In genomic region chr6:155147958-155148663, GRCh38 we compare ENCODE assay signal across 2 cellular contexts.
TF ChIP-seq lines count a peak whose summit lies in the region.

No MANE protein-coding gene starts in this region.

TF ChIP-seq in HEK293, 187 proteins besides CTCF, POLR2A, EP300 and RAD21 (continued from another document):
- TF ChIP-seq ZFP3 (tag by site-specific recombination; IDR thresholded peaks at IDR 0.05; ENCODE audit: low read depth) (no peak), ZSCAN30 (tag by site-specific recombination; IDR thresholded peaks at IDR 0.05) (no peak), ZNF138 (tag by site-specific recombination; IDR thresholded peaks at IDR 0.05; ENCODE audit: borderline replicate concordance) (no peak), ZBTB49 (tag by site-specific recombination; IDR thresholded peaks at IDR 0.05; ENCODE audit: low read depth) (no peak)
- TF ChIP-seq, protein P1, sequence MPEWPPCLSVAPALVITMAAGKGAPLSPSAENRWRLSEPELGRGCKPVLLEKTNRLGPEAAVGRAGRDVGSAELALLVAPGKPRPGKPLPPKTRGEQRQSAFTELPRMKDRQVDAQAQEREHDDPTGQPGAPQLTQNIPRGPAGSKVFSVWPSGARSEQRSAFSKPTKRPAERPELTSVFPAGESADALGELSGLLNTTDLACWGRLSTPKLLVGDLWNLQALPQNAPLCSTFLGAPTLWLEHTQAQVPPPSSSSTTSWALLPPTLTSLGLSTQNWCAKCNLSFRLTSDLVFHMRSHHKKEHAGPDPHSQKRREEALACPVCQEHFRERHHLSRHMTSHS (tag by site-specific recombination; IDR thresholded peaks at IDR 0.05): no peak
- TF ChIP-seq, protein P2, sequence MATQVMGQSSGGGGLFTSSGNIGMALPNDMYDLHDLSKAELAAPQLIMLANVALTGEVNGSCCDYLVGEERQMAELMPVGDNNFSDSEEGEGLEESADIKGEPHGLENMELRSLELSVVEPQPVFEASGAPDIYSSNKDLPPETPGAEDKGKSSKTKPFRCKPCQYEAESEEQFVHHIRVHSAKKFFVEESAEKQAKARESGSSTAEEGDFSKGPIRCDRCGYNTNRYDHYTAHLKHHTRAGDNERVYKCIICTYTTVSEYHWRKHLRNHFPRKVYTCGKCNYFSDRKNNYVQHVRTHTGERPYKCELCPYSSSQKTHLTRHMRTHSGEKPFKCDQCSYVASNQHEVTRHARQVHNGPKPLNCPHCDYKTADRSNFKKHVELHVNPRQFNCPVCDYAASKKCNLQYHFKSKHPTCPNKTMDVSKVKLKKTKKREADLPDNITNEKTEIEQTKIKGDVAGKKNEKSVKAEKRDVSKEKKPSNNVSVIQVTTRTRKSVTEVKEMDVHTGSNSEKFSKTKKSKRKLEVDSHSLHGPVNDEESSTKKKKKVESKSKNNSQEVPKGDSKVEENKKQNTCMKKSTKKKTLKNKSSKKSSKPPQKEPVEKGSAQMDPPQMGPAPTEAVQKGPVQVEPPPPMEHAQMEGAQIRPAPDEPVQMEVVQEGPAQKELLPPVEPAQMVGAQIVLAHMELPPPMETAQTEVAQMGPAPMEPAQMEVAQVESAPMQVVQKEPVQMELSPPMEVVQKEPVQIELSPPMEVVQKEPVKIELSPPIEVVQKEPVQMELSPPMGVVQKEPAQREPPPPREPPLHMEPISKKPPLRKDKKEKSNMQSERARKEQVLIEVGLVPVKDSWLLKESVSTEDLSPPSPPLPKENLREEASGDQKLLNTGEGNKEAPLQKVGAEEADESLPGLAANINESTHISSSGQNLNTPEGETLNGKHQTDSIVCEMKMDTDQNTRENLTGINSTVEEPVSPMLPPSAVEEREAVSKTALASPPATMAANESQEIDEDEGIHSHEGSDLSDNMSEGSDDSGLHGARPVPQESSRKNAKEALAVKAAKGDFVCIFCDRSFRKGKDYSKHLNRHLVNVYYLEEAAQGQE (tag by site-specific recombination; IDR thresholded peaks at IDR 0.05): peak; percentile 39; the same call in 1 of the 2 replicates

TF ChIP-seq in IMR-90, 13 proteins besides CTCF, POLR2A, EP300 and RAD21 (continued from another document):
- TF ChIP-seq USF2 (IDR thresholded peaks at IDR 0.05; ENCODE audit: low read depth, low read length) (no peak), MXI1 (IDR thresholded peaks at IDR 0.05; ENCODE audit: borderline replicate concordance, low read depth, low read length) (no peak)
